14 cellular contexts compared by ENCODE assay signal in genomic region chr11:82003671-82004148, GRCh38.
DNase-seq lines count a peak whose midpoint lies in the region; ATAC-seq and TF ChIP-seq lines count a peak whose summit lies in the region.
"Had no signal": no experiment of that assay in that cellular context is flagged by ENCODE, and none has a peak within 500 bp of the region (broad histone marks: within the 10 kb centered on the region; RNA-seq: fewer than 3 reads in every experiment).

No MANE protein-coding gene starts in this region.

- no peaks in the 10 kb centered on the region for H3K36me3 ChIP-seq in mucosa of descending colon (ENCODE audit: low read depth)
- H3K36me3 ChIP-seq: prostate gland had no signal

- no peak overlapping the region for H3K4me3 ChIP-seq in mucosa of descending colon
- H3K4me3 ChIP-seq: prostate gland, testis had no signal

- no peaks in the 10 kb centered on the region for H3K9me3 ChIP-seq in mucosa of descending colon
- H3K9me3 ChIP-seq: prostate gland, testis had no signal

- ATAC-seq in mucosa of descending colon (no peak), GM18868 (IDR thresholded peaks at IDR 0.05; ENCODE audit: unreplicated experiment) (no peak)

- DNase-seq in activated CD4-positive, alpha-beta T cell treated with anti-CD3 and anti-CD28 coated beads for 48 hours, result peak; percentile 40
- DNase-seq in activated CD4-positive, alpha-beta T cell treated with anti-CD3 and anti-CD28 coated beads, Interleukin-2, amount 50 U/mL, for 4 hours, result no peak
- DNase-seq in HS-5 (ENCODE audit: low read depth), result peak; percentile 72
- peak; percentile 99 for DNase-seq in brain pericyte (ENCODE audit: low read depth, low spot score)
- peak; percentile 69 for DNase-seq in renal cortical epithelial cell (ENCODE audit: low read depth)
- DNase-seq in mucosa of descending colon, result no peak
- DNase-seq in NOMO-1 treated with dmso at 0.1 percent for 144 hours (lab: John Stamatoyannopoulos, UW; ENCODE audit: unreplicated experiment), result no peak
- DNase-seq: activated B cell treated with CpG ODN at 0.5 μM for 24 hours, AML-193, EL, NCI-H345, testis had no signal

- TF ChIP-seq CTCF in mucosa of descending colon (IDR thresholded peaks at IDR 0.05), result no peak

- intact Hi-C loops in mucosa of descending colon (cut with DNase I, micrococcal nuclease), result no loop called here

- no peaks in the 10 kb centered on the region for H3K4me1 ChIP-seq in mucosa of descending colon (ENCODE audit: low read depth)
- H3K4me1 ChIP-seq: prostate gland, testis had no signal

Comparison
In these comparisons a context has a peak if more than half of its experiments do, and no peak if none do; other contexts are left out.
1. DNase-seq: peak in activated CD4-positive, alpha-beta T cell treated with anti-CD3 and anti-CD28 coated beads for 48 hours (single experiment), HS-5 (single experiment), brain pericyte (single experiment) and renal cortical epithelial cell (single experiment); none in activated CD4-positive, alpha-beta T cell treated with anti-CD3 and anti-CD28 coated beads, Interleukin-2, amount 50 U/mL, for 4 hours (0 of 2), mucosa of descending colon (0 of 3) and NOMO-1 treated with dmso at 0.1 percent for 144 hours (single experiment).